19 cellular contexts compared by ENCODE assay signal in the genomic region with DNA sequence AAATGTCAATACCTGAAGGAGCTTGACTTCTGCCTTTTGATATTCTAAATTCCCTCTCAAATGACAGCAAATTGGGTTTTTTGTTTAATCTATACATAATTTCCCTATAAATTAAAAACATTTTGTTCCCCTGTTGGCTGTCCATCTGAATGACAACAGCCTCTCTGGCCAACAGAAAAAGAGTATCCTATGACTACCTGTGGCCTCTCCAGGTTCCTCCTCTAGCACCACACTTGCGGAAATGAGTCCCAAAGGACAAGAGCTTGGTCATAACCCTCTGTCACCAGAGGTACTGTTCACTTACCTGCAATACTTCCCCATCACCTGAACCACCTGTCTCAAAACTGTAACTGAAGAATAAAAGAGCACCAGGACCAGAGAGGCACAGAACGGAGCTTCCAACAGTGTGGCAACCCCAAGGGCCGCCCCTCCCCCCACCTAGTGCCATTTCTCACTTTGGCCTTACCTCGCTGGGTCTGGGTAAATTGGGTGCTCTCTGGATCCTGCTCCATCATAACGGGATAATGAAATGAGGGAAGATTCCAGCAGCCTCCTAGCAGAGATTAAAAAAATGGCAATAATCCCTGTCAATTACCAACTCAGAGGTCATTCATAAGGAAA.
"Had no signal": no experiment of that assay in that cellular context is flagged by ENCODE, and none has a peak within 500 bp of the region (broad histone marks: within the 10 kb centered on the region; RNA-seq: fewer than 3 reads in every experiment).

No MANE protein-coding gene starts in this region.

- H3K4me1 ChIP-seq: colonic mucosa, tibial artery, uterus had no signal

- H3K27me3 ChIP-seq: colonic mucosa, foreskin keratinocyte, ovary, right atrium auricular region, tibial artery, upper lobe of left lung, uterus had no signal

- H3K4me3 ChIP-seq: colonic mucosa, lung, ovary, right atrium auricular region, tibial artery, upper lobe of left lung, uterus had no signal

- H3K4me3 Mint-ChIP-seq: endodermal cell; naive thymus-derived CD4-positive, alpha-beta T cell had no signal

- DNase-seq: colonic mucosa; effector CD4-positive, alpha-beta T cell; endodermal cell; erythroblast; foreskin keratinocyte; left colon; left ventricle myocardium superior; mesendoderm; naive thymus-derived CD4-positive, alpha-beta T cell; nucleus accumbens; ovary; small intestine; stimulated activated CD4-positive, alpha-beta T cell treated with anti-CD3 and anti-CD28 coated beads, Interleukin-2, amount 100 ng/mL, for 48 hours; stimulated activated naive CD8-positive, alpha-beta T cell treated with anti-CD3 and anti-CD28 coated beads, Interleukin-15, Interleukin-2, amounts not matched to agents 100 U/mL and 50 U/mL, for 24 hours; tibial artery; upper lobe of left lung; uterus had no signal

- H3K27ac ChIP-seq: colonic mucosa, foreskin keratinocyte, ovary, right atrium auricular region, tibial artery, upper lobe of left lung, uterus had no signal

- H3K9me3 Mint-ChIP-seq: endodermal cell; naive thymus-derived CD4-positive, alpha-beta T cell had no signal

- H3K27ac Mint-ChIP-seq: endodermal cell; naive thymus-derived CD4-positive, alpha-beta T cell had no signal

- H3K9me3 ChIP-seq: colonic mucosa, ovary, right atrium auricular region, tibial artery, upper lobe of left lung, uterus had no signal

- H3K36me3 ChIP-seq: colonic mucosa, ovary, uterus had no signal

- ATAC-seq: foreskin keratinocyte; left colon; left ventricle myocardium superior; naive thymus-derived CD4-positive, alpha-beta T cell; stimulated activated naive CD8-positive, alpha-beta T cell treated with anti-CD3 and anti-CD28 coated beads, Interleukin-15, Interleukin-2, amounts not matched to agents 100 U/mL and 50 U/mL, for 24 hours had no signal

- H3K27me3 Mint-ChIP-seq: naive thymus-derived CD4-positive, alpha-beta T cell had no signal
